8 cellular contexts compared by ENCODE assay signal in genomic region chr4:57110635-57111546, GRCh38.
DNase-seq lines count a peak whose midpoint lies in the region; ATAC-seq and TF ChIP-seq lines count a peak whose summit lies in the region.

No MANE protein-coding gene starts in this region.

- H3K4me3 ChIP-seq in RWPE2 (ENCODE audit: severe bottlenecking) (peak overlapping the region; percentile 91), skin epidermis (peak overlapping the region; percentile 56 to 68 (median 65))

- DNase-seq in NCI-H1694 treated with DMSO at 0.1 percent for 48 hours (lab: John Stamatoyannopoulos, UW) (peak; percentile 14), NCI-H1694 (lab: John Stamatoyannopoulos, UW) (no peak), RWPE2 (ENCODE audit: low spot score) (no peak), iris pigment epithelial cell (ENCODE audit: low read depth) (peak; percentile 77), DMS153 treated with DMSO at 0.1 percent for 48 hours (lab: John Stamatoyannopoulos, UW; ENCODE audit: unreplicated experiment) (no peak)

- peaks cover 43% of the 10 kb centered on the region for H3K4me1 ChIP-seq in RWPE2 (ENCODE audit: insufficient read depth, poor library complexity, severe bottlenecking)

- peak; percentile 49 for ATAC-seq in HG02759 (IDR thresholded peaks at IDR 0.05; ENCODE audit: unreplicated experiment)
- peak; percentile 37 for ATAC-seq in RWPE2 (ENCODE audit: low read depth)

- TF ChIP-seq CTCF in RWPE2 (IDR thresholded peaks at IDR 0.05; ENCODE audit: poor library complexity, severe bottlenecking): no peak

- H3K27ac ChIP-seq in RWPE2 (ENCODE audit: poor library complexity, severe bottlenecking): peak overlapping the region; percentile 71
- peak overlapping the region; percentile 43 for H3K27ac ChIP-seq in cingulate gyrus (ENCODE audit: low read depth, low read length)
- peak overlapping the region; percentile 34 to 96 (median 89) for H3K27ac ChIP-seq in skin epidermis

- H3K27me3 ChIP-seq in RWPE2 (ENCODE audit: insufficient read depth, poor library complexity, severe bottlenecking): no peaks in the 10 kb centered on the region

- H3K36me3 ChIP-seq in RWPE2 (ENCODE audit: low read depth): peaks cover 29% of the 10 kb centered on the region

- no peaks in the 10 kb centered on the region for H3K9me3 ChIP-seq in RWPE2 (ENCODE audit: severe bottlenecking)

Comparison
In these comparisons a context has a peak if more than half of its experiments do, and no peak if none do; other contexts are left out.
1. DNase-seq: peak in NCI-H1694 treated with DMSO at 0.1 percent for 48 hours (single experiment) and iris pigment epithelial cell (single experiment); none in NCI-H1694 (single experiment), RWPE2 (single experiment) and DMS153 treated with DMSO at 0.1 percent for 48 hours (single experiment).
2. Peak in every context shown above with its lines, with median percentiles within 50 percentile points of each other: H3K27ac ChIP-seq.